Comparison of ENCODE assay signal across 1 cellular context in genomic region chr20:34948030-34948429, GRCh38.
TF ChIP-seq lines count a peak whose summit lies in the region.

No MANE protein-coding gene starts in this region.

TF ChIP-seq in K562, 482 proteins besides CTCF, POLR2A, EP300 and RAD21:
- TF ChIP-seq ZNF766 (CRISPR knock-in tag; conservative IDR thresholded peaks at IDR 0.05) (no peak), RBM34 (IDR thresholded peaks at IDR 0.05; ENCODE audit: borderline replicate concordance, insufficient read depth, low read length) (no peak), TRIM25 (IDR thresholded peaks at IDR 0.05; ENCODE audit: borderline replicate concordance) (no peak), ZNF165 (CRISPR knock-in tag; IDR thresholded peaks at IDR 0.05; ENCODE audit: borderline replicate concordance) (no peak), FOS (IDR thresholded peaks at IDR 0.05; ENCODE audit: extremely low read depth, insufficient read length) (no peak), HOXB6 (CRISPR knock-in tag; IDR thresholded peaks at IDR 0.05; ENCODE audit: borderline replicate concordance) (no peak), AFF1 (IDR thresholded peaks at IDR 0.05; ENCODE audit: low read depth in 1 of 2, partially characterized antibody in 2 of 2) (no peak), ARNT (IDR thresholded peaks at IDR 0.05) (no peak)
